21 cellular contexts compared by ENCODE assay signal in genomic region chr1:47393141-47393540, GRCh38. TPM values are rescaled to one million over a fixed set of nuclear protein-coding genes. Genes with fewer than 3 reads are reported as not detected.
A peak's percentile ranks its signal among the peaks of the same experiment; 100 is the strongest.
DNase-seq lines count a peak whose midpoint lies in the region; ATAC-seq and TF ChIP-seq lines count a peak whose summit lies in the region.
"Had no signal": no experiment of that assay in that cellular context is flagged by ENCODE, and none has a peak within 500 bp of the region (broad histone marks: within the 10 kb centered on the region; RNA-seq: fewer than 3 reads in every experiment).

No MANE protein-coding gene starts in this region.

- H3K4me2 ChIP-seq in PC-9, result peak overlapping the region; percentile 20; the same call in 1 of the 2 replicates
- peak overlapping the region; percentile 24 for H3K4me2 ChIP-seq in skeletal muscle satellite cell (ENCODE audit: low read length)

- TF ChIP-seq CTCF in HFFc6 (IDR thresholded peaks at IDR 0.05), result no peak
- TF ChIP-seq CTCF in PC-9 (conservative IDR thresholded peaks at IDR 0.05), result no peak
- no peak for TF ChIP-seq CTCF in esophagus muscularis mucosa (IDR thresholded peaks at IDR 0.05)

- no peaks in the 10 kb centered on the region for H3F3A ChIP-seq in PC-9 (ENCODE audit: insufficient read depth, low read depth)

- H3K4me3 ChIP-seq in PC-9 (no peak overlapping the region), esophagus muscularis mucosa (no peak overlapping the region), skeletal muscle satellite cell (ENCODE audit: low read length) (no peak overlapping the region)
- H3K4me3 ChIP-seq: HAP-1, Peyer's patch had no signal

- H3K9me3 ChIP-seq in PC-9 (ENCODE audit: insufficient read depth, low read depth) (no peaks in the 10 kb centered on the region), esophagus muscularis mucosa (no peaks in the 10 kb centered on the region), skeletal muscle satellite cell (replicated peaks; ENCODE audit: low read length) (no peaks in the 10 kb centered on the region)
- H3K9me3 ChIP-seq: BE2C, HAP-1, Peyer's patch had no signal

- no peaks in the 10 kb centered on the region for H3K9me2 ChIP-seq in PC-9 (ENCODE audit: insufficient read depth)

- 74% methylated on average over 5 of the region's 5 CpGs for WGBS in esophagus muscularis mucosa

- no peaks in the 10 kb centered on the region for H3K9me3 Mint-ChIP-seq in HFFc6

- H3K4me1 ChIP-seq in PC-9 (replicated peaks; ENCODE audit: insufficient read depth) (peaks cover 9% of the 10 kb centered on the region; the same call in 1 of the 2 replicates), esophagus muscularis mucosa (peaks cover 0 to 12% (median 10%) of the 10 kb centered on the region in 4 donors), skeletal muscle satellite cell (ENCODE audit: control insufficient read depth, insufficient read depth, low read length) (peaks cover 8% of the 10 kb centered on the region)
- H3K4me1 ChIP-seq: BE2C had no signal

- no peaks in the 10 kb centered on the region for H4K20me1 ChIP-seq in PC-9 (ENCODE audit: insufficient read depth)

- no peaks in the 10 kb centered on the region for H3K27me3 ChIP-seq in PC-9 (ENCODE audit: insufficient read depth, low read depth)
- peaks cover 0 to 27% (median 3%) of the 10 kb centered on the region in 4 donors for H3K27me3 ChIP-seq in esophagus muscularis mucosa
- no peaks in the 10 kb centered on the region for H3K27me3 ChIP-seq in skeletal muscle satellite cell (ENCODE audit: control insufficient read depth, insufficient read depth, low read length)
- H3K27me3 ChIP-seq: BE2C, Peyer's patch had no signal

- H3K79me2 ChIP-seq in PC-9 (ENCODE audit: low read depth), result no peaks in the 10 kb centered on the region

- no peak overlapping the region for H3K27ac Mint-ChIP-seq in HFFc6

- H3K27ac ChIP-seq in PC-9 (no peak overlapping the region), esophagus muscularis mucosa (replicated peaks in 1 of 4) (no peak overlapping the region)
- H3K27ac ChIP-seq: Peyer's patch had no signal

- no peak for TF ChIP-seq POLR2A in esophagus muscularis mucosa (IDR thresholded peaks at IDR 0.05; ENCODE audit: low read depth)

- H3K9ac ChIP-seq in skeletal muscle satellite cell (ENCODE audit: low read depth, low read length), result no peak overlapping the region

- no peak for ATAC-seq in HG02642 (IDR thresholded peaks at IDR 0.05; ENCODE audit: poor library complexity, unreplicated experiment)
- no peak for ATAC-seq in GM18907 (IDR thresholded peaks at IDR 0.05; ENCODE audit: unreplicated experiment)

- DNase-seq in HFFc6 (no peak), PC-9 (peak in 1 of 2 experiments; percentile 56), esophagus muscularis mucosa (ENCODE audit: extremely low spot score) (peak; percentile 86), NCI-H510A treated with DMSO at 0.1 percent for 48 hours (lab: John Stamatoyannopoulos, UW) (no peak)
- DNase-seq: BE2C, DMS79, Karpas-422, NCI-H1417, NCI-H1694 treated with DMSO at 0.1 percent for 48 hours, NCI-H2081 treated with DMSO at 0.1 percent for 48 hours, NCI-H748 treated with DMSO at 0.1 percent for 48 hours, Peyer's patch had no signal

- H3K36me3 Mint-ChIP-seq in HFFc6 (ENCODE audit: low read depth), result no peaks in the 10 kb centered on the region

- H3K4me3 Mint-ChIP-seq in HFFc6, result peak overlapping the region; percentile 50; the same call in 1 of the 2 replicates

- H3K27me3 Mint-ChIP-seq in HFFc6 (ENCODE audit: insufficient read depth), result peaks cover 8% of the 10 kb centered on the region

- intact Hi-C loops in PC-9 (cut with micrococcal nuclease; ENCODE audit: unreplicated experiment) (no loop called here), esophagus muscularis mucosa (cut with DNase I) (no loop called here)

- POLR2A ChIA-PET in PC-9 (lab: Charles Lee; ENCODE audit: unreplicated experiment), result no interaction called here

- no peak overlapping the region for H2AFZ ChIP-seq in PC-9

- BruUV-seq in PC-9 (replicated peaks; lab: Mats Ljungman, UMichigan), result no TSS peak

- TF ChIP-seq EP300 in esophagus muscularis mucosa (IDR thresholded peaks at IDR 0.05), result no peak

- CTCF ChIA-PET in PC-9 (lab: Charles Lee), result no interaction called here

- H3K36me3 ChIP-seq in PC-9 (ENCODE audit: low read depth) (no peaks in the 10 kb centered on the region), esophagus muscularis mucosa (no peaks in the 10 kb centered on the region), skeletal muscle satellite cell (ENCODE audit: insufficient read depth, low read length) (no peaks in the 10 kb centered on the region)
- H3K36me3 ChIP-seq: BE2C, HAP-1, Peyer's patch had no signal

- peaks cover 28% of the 10 kb centered on the region for H3K4me1 Mint-ChIP-seq in HFFc6 (ENCODE audit: low read depth)

RNA-seq across cellular contexts. Expression of gene FOXE3, which starts 22.9 kb away (rescaled TPM):
- not detected for total RNA-seq in HFFc6 (2021; fragmentation: NEBNext Ultra II Directional; extraction: Animal tissue kit (Norgen Biotek cat#: 25700))
- total RNA-seq in PC-9 (2021) (0.28 and 0.33 TPM in 2 replicates), esophagus muscularis mucosa (not detected)
- total RNA-seq in skeletal muscle satellite cell (2012; rRNA removed), result not detected in 2 replicates
- total RNA-seq: A673; MCF 10A; NCI-H460; Peyer's patch; SK-MEL-5; T-helper 1 cell treated with Interleukin-12 subunit alpha and Interleukin-12 subunit beta and Interleukin-4 antibody, amounts not matched to agents 30 ng/mL and 1 ng/mL, for 36 hours had no signal

RNA-seq across cellular contexts. Expression of gene FOXD2, which starts 44.7 kb away (rescaled TPM):
- total RNA-seq in HFFc6 (2021; fragmentation: NEBNext Ultra II Directional; extraction: Animal tissue kit (Norgen Biotek cat#: 25700)), result under 1 TPM; 0.19 to 0.31 (median 0.21) TPM
- total RNA-seq in PC-9 (2021), result 0.35 and 0.48 TPM in 2 replicates
- under 1 TPM in 3 of 4 donors, not detected in 1; under 0.01 to 0.57 (median 0.19) TPM for total RNA-seq in esophagus muscularis mucosa
- total RNA-seq in skeletal muscle satellite cell (2012; rRNA removed), result 0.22 and 0.25 TPM in 2 replicates

RNA-seq across cellular contexts. Expression of gene CMPK1, which starts 59.6 kb away (rescaled TPM):
- total RNA-seq in HFFc6 (2021; fragmentation: NEBNext Ultra II Directional; extraction: Animal tissue kit (Norgen Biotek cat#: 25700)), result 100 to 1,000 TPM; 118 to 141 (median 131) TPM
- total RNA-seq in PC-9 (2021) (119 and 122 TPM in 2 replicates), esophagus muscularis mucosa (100 to 1,000 TPM in 3 of 4 donors, 10 to 100 TPM in 1; 94.6 to 167 (median 121) TPM)
- 98.4 and 106 TPM in 2 replicates for total RNA-seq in skeletal muscle satellite cell (2012; rRNA removed)
